In the genomic region with DNA sequence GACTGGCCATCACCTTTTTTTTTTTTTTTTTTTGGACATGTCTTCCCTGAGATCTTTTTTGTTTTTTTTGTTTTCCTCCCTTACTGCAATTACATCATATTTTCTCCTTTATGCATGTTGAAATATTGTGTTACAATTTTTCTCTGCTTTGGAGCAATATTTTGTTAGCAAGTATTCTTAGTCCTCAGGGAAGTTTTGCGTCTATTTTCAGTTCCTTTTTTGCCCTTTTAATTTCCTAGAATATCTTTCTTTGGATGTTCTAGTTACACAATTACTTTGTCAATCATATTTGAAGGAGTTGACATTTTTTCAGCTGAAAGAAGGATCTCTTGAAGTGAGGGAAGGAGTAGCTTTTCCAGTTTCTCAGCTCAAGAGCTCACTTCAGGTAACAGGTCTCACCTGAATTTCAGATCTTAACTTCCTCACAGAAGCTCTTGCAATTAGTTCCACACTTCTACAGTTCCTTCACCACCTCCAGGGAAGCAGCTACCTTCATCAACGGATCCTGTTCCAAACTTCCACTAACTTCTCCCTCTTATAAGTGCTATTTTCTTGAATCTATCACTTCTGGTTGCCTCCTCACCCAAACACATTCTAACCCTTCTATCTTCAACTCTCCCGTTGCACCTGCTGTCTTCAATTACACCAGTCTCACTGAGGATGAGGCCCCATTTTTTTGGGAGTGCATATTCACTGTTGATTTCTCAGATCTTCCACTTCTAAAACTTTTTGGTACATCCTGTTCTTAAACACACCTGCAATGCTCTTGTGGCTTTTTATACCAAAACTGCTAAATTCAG, we compare ENCODE assay signal across 1 cellular context.
TF ChIP-seq lines count a peak whose summit lies in the region.

No MANE protein-coding gene starts in this region.

TF ChIP-seq in GM12878, 131 proteins besides CTCF, POLR2A, EP300 and RAD21:
- TF ChIP-seq IRF4 (IDR thresholded peaks at IDR 0.05; ENCODE audit: low read depth, low read length) (no peak), ZSCAN29 (IDR thresholded peaks at IDR 0.05) (no peak), RUNX3 (IDR thresholded peaks at IDR 0.05; ENCODE audit: low read length) (0 out of 2 replicates have a peak, but pooled peaks have one; percentile 26), HDAC2 (IDR thresholded peaks at IDR 0.05) (no peak), SPI1 (IDR thresholded peaks at IDR 0.05; ENCODE audit: borderline replicate concordance, insufficient read depth, low read depth, low read length) (peak; percentile 24; the same call in 1 of the 2 replicates), JUNB (IDR thresholded peaks at IDR 0.05) (no peak), DPF2 (IDR thresholded peaks at IDR 0.05) (no peak), FOXM1 (IDR thresholded peaks at IDR 0.05; ENCODE audit: low read depth, low read length) (peak; percentile 39; the same call in 1 of the 2 replicates), ZNF622 (IDR thresholded peaks at IDR 0.05) (no peak), SUPT20H (IDR thresholded peaks at IDR 0.05; ENCODE audit: borderline replicate concordance, control insufficient read depth, low read depth, low read length) (no peak)
